In genomic region chr7:5457245-5457735, GRCh38 we compare ENCODE assay signal across 15 cellular contexts. TPM values are rescaled to one million over a fixed set of nuclear protein-coding genes. Genes with fewer than 3 reads are reported as not detected.
DNase-seq lines count a peak whose midpoint lies in the region; ATAC-seq, FAIRE-seq and TF ChIP-seq lines count a peak whose summit lies in the region.
"Had no signal": no experiment of that assay in that cellular context is flagged by ENCODE, and none has a peak within 500 bp of the region (broad histone marks: within the 10 kb centered on the region; RNA-seq: fewer than 3 reads in every experiment).

No MANE protein-coding gene starts in this region.

- H3K4me3 ChIP-seq in K562 (peak overlapping the region; percentile 12; the same call in 1 of the 2 replicates), PC-3 (ENCODE audit: low read length) (no peak overlapping the region)
- H3K4me3 ChIP-seq in effector memory CD4-positive, alpha-beta T cell (ENCODE audit: insufficient read depth, low read depth, low read length, poor library complexity, severe bottlenecking): no peak overlapping the region
- H3K4me3 ChIP-seq: neural progenitor cell had no signal

- H3K27ac ChIP-seq in K562 (ENCODE audit: extremely low read depth, low read depth, low read length) (peak overlapping the region; percentile 95), layer of hippocampus (ENCODE audit: low read depth, low read length) (peak overlapping the region; percentile 30), PC-3 (ENCODE audit: low read length) (no peak overlapping the region)
- H3K27ac ChIP-seq in effector memory CD4-positive, alpha-beta T cell (ENCODE audit: insufficient read depth, low read length, poor library complexity, severe bottlenecking): no peak overlapping the region
- H3K27ac ChIP-seq: brain microvascular endothelial cell, neural progenitor cell had no signal

- ATAC-seq in K562 (peak; percentile 80), PC-3 (no peak), GM18873 (IDR thresholded peaks at IDR 0.05; ENCODE audit: low FRiP score, unreplicated experiment) (no peak)

- in situ Hi-C loops in K562 (cut with MboI): no loop called here

- TF ChIP-seq RAD21 in Ishikawa (IDR thresholded peaks at IDR 0.05; ENCODE audit: low read depth): no peak; the same call in 1 of the 2 replicates
- TF ChIP-seq RAD21 in K562 (CRISPR knock-in tag; conservative IDR thresholded peaks at IDR 0.05 in 1 of 2, IDR thresholded peaks at IDR 0.05 in 1 of 2): peak in 1 of 2 experiments; percentile 49; a peak in 3 of 4 replicates

- peak; percentile 31 to 41 (median 36); a peak in 3 of 6 replicates for TF ChIP-seq CTCF in K562 (IDR thresholded peaks at IDR 0.05 in 2 of 3, conservative IDR thresholded peaks at IDR 0.05 in 1 of 3; ENCODE audit: insufficient read depth in 2 of 3, low read depth in 1 of 3, low read length in 3 of 3)
- TF ChIP-seq CTCF in PC-3 (conservative IDR thresholded peaks at IDR 0.05; ENCODE audit: low read depth, low read length): no peak

- peak; percentile 48 to 61 for DNase-seq in AML-193 (lab: John Stamatoyannopoulos, UW)
- DNase-seq in K562 (ENCODE audit: extremely low read depth in 1 of 4, low spot score in 3 of 4): peak in 2 of 4 experiments; percentile 78 to 89
- DNase-seq in NCI-H69 (lab: John Stamatoyannopoulos, UW): no peak
- DNase-seq in PC-3: no peak
- no peak for DNase-seq in effector memory CD4-positive, alpha-beta T cell
- DNase-seq: ACHN; activated CD4-positive, alpha-beta T cell treated with anti-CD3 and anti-CD28 coated beads, Interleukin-2, amount 50 U/mL, for 48 hours; activated naive CD4-positive, alpha-beta T cell treated with anti-CD3 and anti-CD28 coated beads, Interleukin-2, amount 50 U/mL, for 16 hours; brain microvascular endothelial cell; NCI-H1092 treated with DMSO at 0.1 percent for 48 hours; SW 1271 had no signal

- H4K20me1 ChIP-seq in K562 (replicated peaks; ENCODE audit: control insufficient read depth, insufficient read depth, low read length) (no peaks in the 10 kb centered on the region), PC-3 (ENCODE audit: low read length) (no peaks in the 10 kb centered on the region)

- H3K79me2 ChIP-seq in K562 (ENCODE audit: control insufficient read depth, insufficient read depth, low read length) (no peaks in the 10 kb centered on the region), PC-3 (ENCODE audit: low read length) (no peaks in the 10 kb centered on the region)

- peak overlapping the region; percentile 69 for H3K4me2 ChIP-seq in K562 (ENCODE audit: insufficient read depth, low read length)
- no peak overlapping the region for H3K4me2 ChIP-seq in PC-3 (ENCODE audit: low read length)
- H3K4me2 ChIP-seq: neural progenitor cell had no signal

- no peak for FAIRE-seq in K562 (lab: Jason Lieb, UNC)

- no peaks in the 10 kb centered on the region for H3K9me2 ChIP-seq in PC-3 (replicated peaks; ENCODE audit: low read length)

- TF ChIP-seq POLR2A in K562 (conservative IDR thresholded peaks at IDR 0.05): no peak

- BruUV-seq in K562 (replicated peaks; lab: Mats Ljungman, UMichigan) (no TSS peak), PC-3 (replicated peaks; lab: Mats Ljungman, UMichigan) (no TSS peak)

- 7% methylated on average over 4 of the region's 4 CpGs for WGBS in K562 (ENCODE audit: insufficient coverage, low coverage, missing lambda C conversion rate)

- H3K9me3 ChIP-seq in K562 (replicated peaks; ENCODE audit: control insufficient read depth, insufficient read depth, low read depth, low read length) (no peaks in the 10 kb centered on the region), PC-3 (ENCODE audit: low read length) (no peaks in the 10 kb centered on the region)
- H3K9me3 ChIP-seq in effector memory CD4-positive, alpha-beta T cell (ENCODE audit: control insufficient read depth, low read length): no peaks in the 10 kb centered on the region

- no peaks in the 10 kb centered on the region for H3F3A ChIP-seq in PC-3 (ENCODE audit: low read length, unreplicated experiment)

- no peaks in the 10 kb centered on the region for H3K9me1 ChIP-seq in K562 (ENCODE audit: control insufficient read depth, insufficient read depth, low read length)

- POLR2A ChIA-PET in K562 (lab: Yijun Ruan, JAX): interaction anchor here (0.5 to 2.5 kb wide), 14 partner anchors 10 to 217 kb away, joined by 3 to 14 read pairs (median 4); partner anchors contain the start of gene TNRC18
- POLR2A ChIA-PET in PC-3 (lab: Charles Lee; ENCODE audit: unreplicated experiment): interaction anchor here (0.6 kb wide), 1 partner anchor 34 kb away, joined by 11 read pairs; the partner anchor contains the start of gene TNRC18

- H3K9ac ChIP-seq in K562 (ENCODE audit: insufficient read depth in 1 of 2, low read depth in 2 of 2, low read length in 2 of 2) (peak overlapping the region; percentile 65 to 87), PC-3 (ENCODE audit: low read length) (no peak overlapping the region)
- H3K9ac ChIP-seq: neural progenitor cell had no signal

- intact Hi-C loops in K562 (cut with micrococcal nuclease): loop anchor here (2.0 to 10.0 kb wide), 2 partner anchors 32 to 212 kb away; no protein-coding TSS in a partner anchor
- intact Hi-C loops in PC-3 (cut with micrococcal nuclease): no loop called here

- CTCF ChIA-PET in K562 (lab: Yijun Ruan, JAX; ENCODE audit: low intra/inter-chr PET ratio): no interaction called here
- CTCF ChIA-PET in PC-3 (lab: Charles Lee): no interaction called here

- TF ChIP-seq EP300 in Ishikawa (IDR thresholded peaks at IDR 0.05; ENCODE audit: borderline replicate concordance) (0 out of 2 replicates have a peak, but pooled peaks have one; percentile 18), K562 (IDR thresholded peaks at IDR 0.05; ENCODE audit: low read length) (peak; percentile 79; the same call in 1 of the 2 replicates)

- H3K36me3 ChIP-seq in K562 (ENCODE audit: control insufficient read depth, insufficient read depth, low read length) (no peaks in the 10 kb centered on the region), PC-3 (ENCODE audit: low read depth, low read length) (no peaks in the 10 kb centered on the region)
- H3K36me3 ChIP-seq in effector memory CD4-positive, alpha-beta T cell (ENCODE audit: control insufficient read depth, insufficient read depth, low read length): no peaks in the 10 kb centered on the region
- H3K36me3 ChIP-seq: brain microvascular endothelial cell, neural progenitor cell had no signal

- H2AFZ ChIP-seq in K562 (ENCODE audit: low read depth, low read length) (peak overlapping the region; percentile 81), PC-3 (ENCODE audit: low read length) (no peak overlapping the region)
- H2AFZ ChIP-seq: neural progenitor cell had no signal

- H3K27me3 ChIP-seq in K562 (ENCODE audit: control insufficient read depth in 2 of 2, insufficient read depth in 2 of 2, low read length in 2 of 2) (no peaks in the 10 kb centered on the region), layer of hippocampus (ENCODE audit: control insufficient read depth, insufficient read depth, low read length) (no peaks in the 10 kb centered on the region), PC-3 (ENCODE audit: low read length) (no peaks in the 10 kb centered on the region)
- no peaks in the 10 kb centered on the region for H3K27me3 ChIP-seq in effector memory CD4-positive, alpha-beta T cell (replicated peaks; ENCODE audit: control insufficient read depth, insufficient read depth, low read length, poor library complexity, severe bottlenecking)
- H3K27me3 ChIP-seq: brain microvascular endothelial cell, neural progenitor cell had no signal

- peaks cover 34 to 64% of the 10 kb centered on the region in 2 experiments for H3K4me1 ChIP-seq in K562 (replicated peaks in 1 of 2; ENCODE audit: control insufficient read depth in 2 of 2, insufficient read depth in 2 of 2, low read length in 2 of 2)
- no peaks in the 10 kb centered on the region for H3K4me1 ChIP-seq in PC-3 (ENCODE audit: insufficient read depth, low read length)
- no peaks in the 10 kb centered on the region for H3K4me1 ChIP-seq in effector memory CD4-positive, alpha-beta T cell (ENCODE audit: control insufficient read depth, insufficient read depth, low read length, poor library complexity, severe bottlenecking)
- H3K4me1 ChIP-seq: neural progenitor cell had no signal

RNA-seq across cellular contexts. Expression of gene TNRC18, which starts 33.7 kb away (rescaled TPM):
- total RNA-seq in K562 (2011; cell fraction: chromatin; rRNA removed; ENCODE audit: low replicate concordance): 41.9 and 74.6 TPM in 2 replicates
- 31.5 and 35.9 TPM in 2 replicates for total RNA-seq in K562 (2011; cell fraction: nucleolus; rRNA removed)
- total RNA-seq in K562 (2011; cell fraction: nucleoplasm; rRNA removed): 35.6 and 54.7 TPM in 2 replicates
- total RNA-seq in K562 (2014; rRNA removed) (14.3 and 18.0 TPM in 2 replicates), K562 (2014; rRNA removed; fragmentation: Illumina TruSeq; extraction: Trizol) (10.8 and 12.1 TPM in 2 replicates), K562 (2015; rRNA removed; fragmentation: Illumina TruSeq; extraction: Trizol) (19.8 and 23.5 TPM in 2 replicates), K562 (2021) (29.8 and 43.2 TPM in 2 replicates), PC-3 (2014; rRNA removed) (26.8 and 57.8 TPM in 2 replicates)
- polyA plus RNA-seq in K562 (2011; rRNA removed) (3.2 and 4.2 TPM in 2 replicates), K562 (2014; fragmentation: Illumina TruSeq; extraction: Trizol) (22.3 and 22.7 TPM in 2 replicates), K562 (2014; fragmentation: Nextera tagmentation; extraction: Ambion mirVana) (under 1 TPM; 0.03 TPM), K562 (2014; rRNA removed) (19.2 and 27.2 TPM in 2 replicates)
- polyA plus RNA-seq in K562 (2011; cell fraction: cytosol; rRNA removed): 3.5 and 8.3 TPM in 2 replicates
- polyA plus RNA-seq in K562 (2011; cell fraction: nucleus; rRNA removed): 12.6 and 17.1 TPM in 2 replicates
- polyA plus RNA-seq in K562 (2012): 25.7 and 34.0 TPM in 2 replicates
- 10.0 and 10.2 TPM in 2 replicates for polyA minus RNA-seq in K562 (2011; rRNA and poly(A)+ RNA removed)
- polyA minus RNA-seq in K562 (2011; cell fraction: cytosol; rRNA and poly(A)+ RNA removed): 18.2 and 26.2 TPM in 2 replicates
- polyA minus RNA-seq in K562 (2011; cell fraction: nucleus; rRNA and poly(A)+ RNA removed): 11.3 and 12.7 TPM in 2 replicates

RNA-seq across cellular contexts. Expression of gene FBXL18, which starts 56.3 kb away (rescaled TPM):
- total RNA-seq in K562 (2011; cell fraction: chromatin; rRNA removed; ENCODE audit: low replicate concordance): 15.8 and 38.3 TPM in 2 replicates
- 22.5 and 24.8 TPM in 2 replicates for total RNA-seq in K562 (2011; cell fraction: nucleolus; rRNA removed)
- 13.9 and 14.8 TPM in 2 replicates for total RNA-seq in K562 (2011; cell fraction: nucleoplasm; rRNA removed)
- total RNA-seq in K562 (2014; rRNA removed) (3.5 and 4.5 TPM in 2 replicates), K562 (2014; rRNA removed; fragmentation: Illumina TruSeq; extraction: Trizol) (1.4 and 1.5 TPM in 2 replicates), K562 (2015; rRNA removed; fragmentation: Illumina TruSeq; extraction: Trizol) (2.6 and 2.7 TPM in 2 replicates), K562 (2021) (13.4 and 14.2 TPM in 2 replicates), PC-3 (2014; rRNA removed) (10.2 and 16.2 TPM in 2 replicates)
- polyA plus RNA-seq in K562 (2011; rRNA removed) (1.2 and 3.0 TPM in 2 replicates), K562 (2014; fragmentation: Illumina TruSeq; extraction: Trizol) (2.2 and 3.2 TPM in 2 replicates), K562 (2014; fragmentation: Nextera tagmentation; extraction: Ambion mirVana) (under 1 TPM; 0.25 to 0.31 TPM), K562 (2014; rRNA removed) (5.2 and 5.7 TPM in 2 replicates)
- polyA plus RNA-seq in K562 (2011; cell fraction: cytosol; rRNA removed): 2.0 and 4.8 TPM in 2 replicates
- polyA plus RNA-seq in K562 (2011; cell fraction: nucleus; rRNA removed): 3.8 and 7.6 TPM in 2 replicates
- 5.4 and 6.2 TPM in 2 replicates for polyA plus RNA-seq in K562 (2012)
- polyA minus RNA-seq in K562 (2011; rRNA and poly(A)+ RNA removed): 1.7 and 2.2 TPM in 2 replicates
- polyA minus RNA-seq in K562 (2011; cell fraction: cytosol; rRNA and poly(A)+ RNA removed): 5.8 and 6.3 TPM in 2 replicates
- 5.0 and 6.2 TPM in 2 replicates for polyA minus RNA-seq in K562 (2011; cell fraction: nucleus; rRNA and poly(A)+ RNA removed)

Comparison
In these comparisons a context has a peak if more than half of its experiments do, and no peak if none do; other contexts are left out.
1. DNase-seq: peak in AML-193 (2 of 2); none in NCI-H69 (single experiment), PC-3 (single experiment) and effector memory CD4-positive, alpha-beta T cell (0 of 3).
2. H3K27ac ChIP-seq: peak in K562 (single experiment) and layer of hippocampus (single experiment); none in PC-3 (single experiment) and effector memory CD4-positive, alpha-beta T cell (single experiment).